8 cellular contexts compared by ENCODE assay signal in the genomic region with DNA sequence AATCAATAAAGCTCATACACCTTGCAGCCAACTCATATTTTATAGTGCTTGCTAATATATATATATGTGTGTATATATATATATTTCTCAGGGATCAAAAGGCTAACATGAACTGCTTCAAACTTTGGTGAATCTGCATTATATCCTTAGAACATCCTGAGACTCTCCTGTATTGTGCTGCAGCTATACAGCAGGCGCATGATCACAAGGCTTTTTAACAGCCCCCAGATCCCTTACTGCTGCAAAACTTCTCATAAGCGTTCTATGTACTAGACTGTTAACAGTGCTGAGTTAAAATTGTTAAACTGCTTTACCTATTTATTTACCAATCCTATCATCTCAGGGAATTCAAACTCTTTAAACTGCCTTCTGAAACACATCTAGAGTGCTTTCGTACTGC. TPM values are rescaled to one million over a fixed set of nuclear protein-coding genes. Genes with fewer than 3 reads are reported as not detected.
DNase-seq lines count a peak whose midpoint lies in the region; ATAC-seq and TF ChIP-seq lines count a peak whose summit lies in the region.

No MANE protein-coding gene starts in this region.

- no peaks in the 10 kb centered on the region for H3K9me3 Mint-ChIP-seq in activated naive CD8-positive, alpha-beta T cell treated with anti-CD3 and anti-CD28 coated beads for 36 hours
- no peaks in the 10 kb centered on the region for H3K9me3 Mint-ChIP-seq in type B pancreatic cell

- H3K27ac ChIP-seq in 22Rv1 = peak overlapping the region; percentile 94
- H3K27ac ChIP-seq in HEK293 (ENCODE audit: extremely low read depth, low read depth, low read length) = peak overlapping the region; percentile 44; the same call in 1 of the 2 replicates

- peak overlapping the region; percentile 97 for H3K27ac Mint-ChIP-seq in activated naive CD8-positive, alpha-beta T cell treated with anti-CD3 and anti-CD28 coated beads for 36 hours
- H3K27ac Mint-ChIP-seq in type B pancreatic cell = peak overlapping the region; percentile 98

- peaks cover 36% of the 10 kb centered on the region for H3K4me1 Mint-ChIP-seq in activated naive CD8-positive, alpha-beta T cell treated with anti-CD3 and anti-CD28 coated beads for 36 hours
- H3K4me1 Mint-ChIP-seq in type B pancreatic cell (ENCODE audit: unreplicated experiment) = peaks cover 31% of the 10 kb centered on the region

- CTCF ChIA-PET in HEK293 (lab: Yijun Ruan, JAX) = interaction anchor here (0.6 to 1.0 kb wide), 7 partner anchors 12 to 304 kb away, joined by 3 to 5 read pairs (median 3); no protein-coding TSS in a partner anchor

- H3K9me3 ChIP-seq in HEK293 (ENCODE audit: control insufficient read depth, insufficient read depth, low read depth, low read length) = no peaks in the 10 kb centered on the region

- peak overlapping the region; percentile 99 for H3K4me3 Mint-ChIP-seq in activated naive CD8-positive, alpha-beta T cell treated with anti-CD3 and anti-CD28 coated beads for 36 hours
- H3K4me3 Mint-ChIP-seq in type B pancreatic cell = peak overlapping the region; percentile 98

- intact Hi-C loops in sciatic nerve (cut with DNase I) = no loop called here

- H3K27me3 Mint-ChIP-seq in activated naive CD8-positive, alpha-beta T cell treated with anti-CD3 and anti-CD28 coated beads for 36 hours = no peaks in the 10 kb centered on the region
- peaks cover 6% of the 10 kb centered on the region for H3K27me3 Mint-ChIP-seq in type B pancreatic cell

- POLR2A ChIA-PET in HEK293 (lab: Yijun Ruan, JAX) = interaction anchor here (0.7 kb wide), 1 partner anchor 55 kb away, joined by 4 read pairs; the partner anchor contains the start of gene FZD2

- peak overlapping the region; percentile 74 for H3K4me3 ChIP-seq in HEK293 (ENCODE audit: low read depth, low read length)

- ATAC-seq in GM18873 (IDR thresholded peaks at IDR 0.05; ENCODE audit: low FRiP score, unreplicated experiment) (no peak), sciatic nerve (no peak)

- peaks cover 8% of the 10 kb centered on the region for H3K36me3 Mint-ChIP-seq in activated naive CD8-positive, alpha-beta T cell treated with anti-CD3 and anti-CD28 coated beads for 36 hours
- H3K36me3 Mint-ChIP-seq in type B pancreatic cell = peaks cover 4% of the 10 kb centered on the region

- peaks cover 20% of the 10 kb centered on the region for H3K4me1 ChIP-seq in HEK293 (ENCODE audit: control insufficient read depth, insufficient read depth, low read length)

- TF ChIP-seq CTCF in 22Rv1 (IDR thresholded peaks at IDR 0.05) (no peak), HEK293 (tag by site-specific recombination; IDR thresholded peaks at IDR 0.05) (no peak), type B pancreatic cell (conservative IDR thresholded peaks at IDR 0.05) (no peak)

- peaks cover 0 to 5% of the 10 kb centered on the region in 2 experiments; a peak in 1 of 3 replicates for H3K36me3 ChIP-seq in HEK293 (ENCODE audit: control insufficient read depth in 2 of 2, insufficient read depth in 1 of 2, low read length in 2 of 2)

- no peak for DNase-seq in activated naive CD8-positive, alpha-beta T cell treated with anti-CD3 and anti-CD28 coated beads for 36 hours
- peak; percentile 27 for DNase-seq in left kidney (ENCODE audit: low read depth, low spot score)
- no peak for DNase-seq in type B pancreatic cell (ENCODE audit: extremely low spot score, unreplicated experiment)
- no peak for DNase-seq in sciatic nerve (ENCODE audit: low spot score)
- no peak for DNase-seq in OCI-M2 (lab: John Stamatoyannopoulos, UW; ENCODE audit: unreplicated experiment)

TF ChIP-seq in HEK293, 187 proteins besides CTCF, POLR2A, EP300 and RAD21:
- TF ChIP-seq ZNF514 (tag by site-specific recombination; IDR thresholded peaks at IDR 0.05) = no peak
- TF ChIP-seq ZBTB48 (tag by site-specific recombination; IDR thresholded peaks at IDR 0.05) = 0 out of 2 replicates have a peak, but pooled peaks have one; percentile 22
- TF ChIP-seq, protein P1, sequence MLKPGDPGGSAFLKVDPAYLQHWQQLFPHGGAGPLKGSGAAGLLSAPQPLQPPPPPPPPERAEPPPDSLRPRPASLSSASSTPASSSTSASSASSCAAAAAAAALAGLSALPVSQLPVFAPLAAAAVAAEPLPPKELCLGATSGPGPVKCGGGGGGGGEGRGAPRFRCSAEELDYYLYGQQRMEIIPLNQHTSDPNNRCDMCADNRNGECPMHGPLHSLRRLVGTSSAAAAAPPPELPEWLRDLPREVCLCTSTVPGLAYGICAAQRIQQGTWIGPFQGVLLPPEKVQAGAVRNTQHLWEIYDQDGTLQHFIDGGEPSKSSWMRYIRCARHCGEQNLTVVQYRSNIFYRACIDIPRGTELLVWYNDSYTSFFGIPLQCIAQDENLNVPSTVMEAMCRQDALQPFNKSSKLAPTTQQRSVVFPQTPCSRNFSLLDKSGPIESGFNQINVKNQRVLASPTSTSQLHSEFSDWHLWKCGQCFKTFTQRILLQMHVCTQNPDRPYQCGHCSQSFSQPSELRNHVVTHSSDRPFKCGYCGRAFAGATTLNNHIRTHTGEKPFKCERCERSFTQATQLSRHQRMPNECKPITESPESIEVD (tag by site-specific recombination; IDR thresholded peaks at IDR 0.05) = 0 out of 2 replicates have a peak, but pooled peaks have one; percentile 23

RNA-seq across cellular contexts. Expression of gene GPATCH8, which starts 1.3 kb away (rescaled TPM):
- 10 to 100 TPM; 34.9 to 36.2 TPM for total RNA-seq in activated naive CD8-positive, alpha-beta T cell treated with anti-CD3 and anti-CD28 coated beads for 36 hours
- total RNA-seq in type B pancreatic cell (ENCODE audit: low replicate concordance) (45.9 and 51.5 TPM in 2 replicates), sciatic nerve (66.9 TPM)

RNA-seq across cellular contexts. Expression of gene FZD2, which starts 55.4 kb away (rescaled TPM):
- not detected for total RNA-seq in activated naive CD8-positive, alpha-beta T cell treated with anti-CD3 and anti-CD28 coated beads for 36 hours
- total RNA-seq in type B pancreatic cell (ENCODE audit: low replicate concordance) (3.6 and 54.4 TPM in 2 replicates), sciatic nerve (22.9 TPM)
